ENCODE assay signal across 1 cellular context in the genomic region with DNA sequence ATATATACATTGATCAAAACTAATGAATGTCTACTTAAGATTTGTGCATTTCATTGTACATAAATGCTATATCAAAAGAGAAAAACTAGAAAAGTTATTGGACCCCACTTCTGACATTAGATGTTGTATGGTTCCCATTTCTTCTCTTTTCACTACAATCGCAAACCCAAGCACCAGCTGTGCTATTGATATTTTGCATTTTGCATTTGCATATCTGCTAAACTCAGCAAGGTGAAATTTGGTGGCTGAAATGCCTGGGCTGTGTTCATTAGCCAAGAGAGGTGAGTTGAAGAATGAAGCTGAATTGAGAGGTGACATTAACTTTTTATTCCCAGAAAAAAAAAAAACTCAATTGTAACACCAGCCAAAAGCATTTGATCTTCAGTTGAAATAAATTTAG.
TF ChIP-seq lines count a peak whose summit lies in the region.

No MANE protein-coding gene starts in this region.

TF ChIP-seq in GM23338, 12 proteins besides CTCF, POLR2A, EP300 and RAD21 (continued from another document):
- no peak for TF ChIP-seq REST (IDR thresholded peaks at IDR 0.05; ENCODE audit: unreplicated experiment)
- TF ChIP-seq POLR2AphosphoS5 (IDR thresholded peaks at IDR 0.05; ENCODE audit: low read depth) = no peak
- no peak for TF ChIP-seq EZH2phosphoT487 (IDR thresholded peaks at IDR 0.05; ENCODE audit: unreplicated experiment)
- TF ChIP-seq JUNB (IDR thresholded peaks at IDR 0.05; ENCODE audit: unreplicated experiment) = no peak
- TF ChIP-seq ZNF114 (CRISPR knock-in tag; IDR thresholded peaks at IDR 0.05) = no peak
- TF ChIP-seq NANOG (IDR thresholded peaks at IDR 0.05; ENCODE audit: borderline replicate concordance) = no peak
